In genomic region chr6:158781692-158782373, GRCh38 we compare ENCODE assay signal across 16 cellular contexts. TPM values are rescaled to one million over a fixed set of nuclear protein-coding genes. Genes with fewer than 3 reads are reported as not detected.
DNase-seq lines count a peak whose midpoint lies in the region; ATAC-seq and TF ChIP-seq lines count a peak whose summit lies in the region.
"Had no signal": no experiment of that assay in that cellular context is flagged by ENCODE, and none has a peak within 500 bp of the region (broad histone marks: within the 10 kb centered on the region; RNA-seq: fewer than 3 reads in every experiment).

No MANE protein-coding gene starts in this region.

- peaks cover 78% of the 10 kb centered on the region for H3K36me3 Mint-ChIP-seq in activated CD8-positive, alpha-beta T cell treated with anti-CD3 and anti-CD28 coated beads for 36 hours (ENCODE audit: low read depth)
- peaks cover 85% of the 10 kb centered on the region for H3K36me3 Mint-ChIP-seq in activated CD8-positive, alpha-beta T cell treated with anti-CD3 and anti-CD28 coated beads, Interleukin-2, amount 10 ng/mL, durations not matched to agents 7 days and 5 days (ENCODE audit: low read depth)

- no peak for ATAC-seq in activated CD8-positive, alpha-beta T cell treated with anti-CD3 and anti-CD28 coated beads for 36 hours
- ATAC-seq in activated CD8-positive, alpha-beta T cell treated with anti-CD3 and anti-CD28 coated beads, Interleukin-2, amount 10 ng/mL, durations not matched to agents 7 days and 5 days: no peak
- no peak for ATAC-seq in HG02759 (IDR thresholded peaks at IDR 0.05; ENCODE audit: unreplicated experiment)
- ATAC-seq: naive thymus-derived CD4-positive, alpha-beta T cell had no signal

- intact Hi-C loops in activated CD8-positive, alpha-beta T cell treated with anti-CD3 and anti-CD28 coated beads for 36 hours (cut with micrococcal nuclease): no loop called here

- H3K27ac ChIP-seq in RWPE1 (peak overlapping the region; percentile 44), skin epidermis (peak overlapping the region in 11 of 21 experiments; percentile 2 to 63 (median 44))

- no peaks in the 10 kb centered on the region for H3K27me3 Mint-ChIP-seq in activated CD8-positive, alpha-beta T cell treated with anti-CD3 and anti-CD28 coated beads for 36 hours
- H3K27me3 Mint-ChIP-seq in activated CD8-positive, alpha-beta T cell treated with anti-CD3 and anti-CD28 coated beads, Interleukin-2, amount 10 ng/mL, durations not matched to agents 7 days and 5 days (ENCODE audit: low read depth): no peaks in the 10 kb centered on the region
- H3K27me3 Mint-ChIP-seq: naive thymus-derived CD4-positive, alpha-beta T cell had no signal

- peaks cover 30% of the 10 kb centered on the region for H3K4me1 Mint-ChIP-seq in activated CD8-positive, alpha-beta T cell treated with anti-CD3 and anti-CD28 coated beads for 36 hours (ENCODE audit: low read depth)
- peaks cover 34% of the 10 kb centered on the region for H3K4me1 Mint-ChIP-seq in activated CD8-positive, alpha-beta T cell treated with anti-CD3 and anti-CD28 coated beads, Interleukin-2, amount 10 ng/mL, durations not matched to agents 7 days and 5 days (ENCODE audit: low read depth)

- POLR2A ChIA-PET in activated CD8-positive, alpha-beta T cell treated with anti-CD3 and anti-CD28 coated beads for 36 hours (lab: Charles Lee): interaction anchor here (1.0 to 3.0 kb wide), 4 partner anchors 10 to 18 kb away, joined by 3 to 14 read pairs (median 4); no protein-coding TSS in a partner anchor
- POLR2A ChIA-PET in activated CD8-positive, alpha-beta T cell treated with anti-CD3 and anti-CD28 coated beads, Interleukin-2, amount 10 ng/mL, durations not matched to agents 7 days and 5 days (lab: Charles Lee): interaction anchor here (0.8 kb wide), 1 partner anchor 12 kb away, joined by 4 read pairs; no protein-coding TSS in a partner anchor
- POLR2A ChIA-PET in RWPE1 (lab: Yijun Ruan, JAX; ENCODE audit: low non-redundant PET): no interaction called here

- no peak overlapping the region for H3K4me3 Mint-ChIP-seq in activated CD8-positive, alpha-beta T cell treated with anti-CD3 and anti-CD28 coated beads for 36 hours
- no peak overlapping the region for H3K4me3 Mint-ChIP-seq in activated CD8-positive, alpha-beta T cell treated with anti-CD3 and anti-CD28 coated beads, Interleukin-2, amount 10 ng/mL, durations not matched to agents 7 days and 5 days
- H3K4me3 Mint-ChIP-seq: immature natural killer cell had no signal

- no peak for DNase-seq in activated CD8-positive, alpha-beta T cell treated with anti-CD3 and anti-CD28 coated beads for 36 hours
- no peak for DNase-seq in activated CD8-positive, alpha-beta T cell treated with anti-CD3 and anti-CD28 coated beads, Interleukin-2, amount 10 ng/mL, durations not matched to agents 7 days and 5 days
- no peak for DNase-seq in RWPE1 (ENCODE audit: low spot score)
- peak; percentile 52 for DNase-seq in islet precursor cell
- no peak for DNase-seq in NCI-H524 treated with DMSO at 0.1 percent for 48 hours (lab: John Stamatoyannopoulos, UW)
- DNase-seq in NCI-H748 treated with DMSO at 0.1 percent for 48 hours (lab: John Stamatoyannopoulos, UW): no peak
- DNase-seq: amniotic stem cell, foreskin melanocyte, immature natural killer cell, NCI-H1105, NCI-H510A, spleen, T1000 had no signal

- no peaks in the 10 kb centered on the region for H3K9me3 Mint-ChIP-seq in activated CD8-positive, alpha-beta T cell treated with anti-CD3 and anti-CD28 coated beads for 36 hours
- no peaks in the 10 kb centered on the region for H3K9me3 Mint-ChIP-seq in activated CD8-positive, alpha-beta T cell treated with anti-CD3 and anti-CD28 coated beads, Interleukin-2, amount 10 ng/mL, durations not matched to agents 7 days and 5 days (ENCODE audit: insufficient read depth)
- H3K9me3 Mint-ChIP-seq: immature natural killer cell; naive thymus-derived CD4-positive, alpha-beta T cell had no signal

- H3K4me3 ChIP-seq in skin epidermis: no peak overlapping the region
- H3K4me3 ChIP-seq: spleen had no signal

- no peak for TF ChIP-seq CTCF in activated CD8-positive, alpha-beta T cell treated with anti-CD3 and anti-CD28 coated beads for 36 hours (IDR thresholded peaks at IDR 0.05)
- TF ChIP-seq CTCF in RWPE1 (conservative IDR thresholded peaks at IDR 0.05; ENCODE audit: low read depth): no peak

- CTCF ChIA-PET in activated CD8-positive, alpha-beta T cell treated with anti-CD3 and anti-CD28 coated beads for 36 hours (lab: Charles Lee): interaction anchor here (0.7 to 1.6 kb wide), 8 partner anchors 11 to 328 kb away, joined by 3 to 5 read pairs (median 3); no protein-coding TSS in a partner anchor
- CTCF ChIA-PET in activated CD8-positive, alpha-beta T cell treated with anti-CD3 and anti-CD28 coated beads, Interleukin-2, amount 10 ng/mL, durations not matched to agents 7 days and 5 days (lab: Charles Lee): interaction anchor here (0.9 to 1.7 kb wide), 5 partner anchors 11 to 353 kb away, joined by 3 to 8 read pairs (median 4); no protein-coding TSS in a partner anchor
- CTCF ChIA-PET in RWPE1 (lab: Yijun Ruan, JAX): interaction anchor here (0.6 to 1.7 kb wide), 4 partner anchors 45 to 470 kb away, joined by 3 to 6 read pairs (median 5); no protein-coding TSS in a partner anchor

- H3K27ac Mint-ChIP-seq in activated CD8-positive, alpha-beta T cell treated with anti-CD3 and anti-CD28 coated beads for 36 hours: peak overlapping the region; percentile 38
- H3K27ac Mint-ChIP-seq in activated CD8-positive, alpha-beta T cell treated with anti-CD3 and anti-CD28 coated beads, Interleukin-2, amount 10 ng/mL, durations not matched to agents 7 days and 5 days: no peak overlapping the region

RNA-seq across cellular contexts. Expression of gene EZR, which starts 37.3 kb away (rescaled TPM):
- 100 to 1,000 TPM; 199 to 206 TPM for total RNA-seq in activated CD8-positive, alpha-beta T cell treated with anti-CD3 and anti-CD28 coated beads for 36 hours
- 100 to 1,000 TPM; 177 to 180 TPM for total RNA-seq in activated CD8-positive, alpha-beta T cell treated with anti-CD3 and anti-CD28 coated beads, Interleukin-2, amount 10 ng/mL, durations not matched to agents 7 days and 5 days
